Comparison of ENCODE assay signal across 17 cellular contexts in the genomic region with DNA sequence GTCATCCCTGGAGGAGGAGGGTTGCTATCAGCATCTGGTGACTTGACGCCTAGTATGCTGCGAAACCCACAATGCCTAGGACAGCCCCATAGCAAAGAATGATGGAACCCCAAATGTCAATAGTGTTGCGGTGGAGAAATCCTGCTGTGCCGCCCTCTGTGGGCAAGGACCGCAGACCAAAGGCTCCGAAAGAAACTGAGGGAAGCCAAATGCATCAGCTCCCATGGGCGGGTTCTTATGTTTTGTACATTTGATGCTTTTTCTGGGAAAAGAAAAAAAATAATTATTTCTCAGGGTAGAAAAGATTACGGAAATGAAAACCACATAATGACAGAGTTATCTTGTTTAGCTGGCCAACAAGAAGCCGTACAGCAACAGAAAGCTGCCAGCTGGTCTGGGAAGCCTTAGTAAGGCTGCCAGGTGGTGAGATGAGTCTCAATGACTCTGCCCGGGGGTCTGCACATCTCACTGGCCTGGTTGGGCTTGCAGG.
A peak's percentile ranks its signal among the peaks of the same experiment; 100 is the strongest.
DNase-seq lines count a peak whose midpoint lies in the region; ATAC-seq, FAIRE-seq and TF ChIP-seq lines count a peak whose summit lies in the region.
"Had no signal": no experiment of that assay in that cellular context is flagged by ENCODE, and none has a peak within 500 bp of the region (broad histone marks: within the 10 kb centered on the region; RNA-seq: fewer than 3 reads in every experiment).

No MANE protein-coding gene starts in this region.

- no peaks in the 10 kb centered on the region for H3K27me3 ChIP-seq in CD8-positive, alpha-beta T cell (ENCODE audit: insufficient read depth, low read length)
- no peaks in the 10 kb centered on the region for H3K27me3 ChIP-seq in HepG2 (ENCODE audit: control insufficient read depth in 1 of 2, insufficient read depth in 2 of 2, low read length in 2 of 2)
- H3K27me3 ChIP-seq: spleen had no signal

- no peak overlapping the region for H2AFZ ChIP-seq in HepG2 (ENCODE audit: low read length)

- no peaks in the 10 kb centered on the region for H4K20me1 ChIP-seq in HepG2 (ENCODE audit: insufficient read depth, low read length)

- CTCF ChIA-PET in CD8-positive, alpha-beta T cell (lab: Charles Lee): interaction anchor here (1.3 kb wide), 1 partner anchor 13 kb away, joined by 3 read pairs; no protein-coding TSS in a partner anchor
- CTCF ChIA-PET in activated CD8-positive, alpha-beta T cell treated with anti-CD3 and anti-CD28 coated beads, Interleukin-2, amount 10 ng/mL, durations not matched to agents 7 days and 5 days (lab: Charles Lee): no interaction called here
- CTCF ChIA-PET in HepG2 (lab: Yijun Ruan, JAX; ENCODE audit: low intra/inter-chr PET ratio, low total read pairs): no interaction called here

- no peak for TF ChIP-seq RAD21 in HepG2 (CRISPR knock-in tag; IDR thresholded peaks at IDR 0.05)

- POLR2A ChIA-PET in CD8-positive, alpha-beta T cell (lab: Charles Lee): no interaction called here
- POLR2A ChIA-PET in activated CD8-positive, alpha-beta T cell treated with anti-CD3 and anti-CD28 coated beads, Interleukin-2, amount 10 ng/mL, durations not matched to agents 7 days and 5 days (lab: Charles Lee): no interaction called here
- POLR2A ChIA-PET in HepG2 (lab: Yijun Ruan, JAX): no interaction called here

- in situ Hi-C loops in HepG2 (cut with HindIII; ENCODE audit: extremely low pct_ligation_motif_present, low pct_unique_long_range_greater_than_20kb): no loop called here

- H3K36me3 ChIP-seq in CD8-positive, alpha-beta T cell (ENCODE audit: insufficient read depth, low read length): no peaks in the 10 kb centered on the region
- no peaks in the 10 kb centered on the region for H3K36me3 ChIP-seq in HepG2 (replicated peaks in 1 of 2; ENCODE audit: control insufficient read depth in 1 of 2, insufficient read depth in 2 of 2, low read length in 2 of 2)
- H3K36me3 ChIP-seq: prostate gland, spleen had no signal

- FAIRE-seq in HepG2 (lab: Jason Lieb, UNC): no peak

- no peak overlapping the region for H3K9ac ChIP-seq in HepG2 (ENCODE audit: insufficient read depth, low read depth, low read length)

- H3K36me3 Mint-ChIP-seq in CD8-positive, alpha-beta T cell: no peaks in the 10 kb centered on the region
- no peaks in the 10 kb centered on the region for H3K36me3 Mint-ChIP-seq in activated CD8-positive, alpha-beta T cell treated with anti-CD3 and anti-CD28 coated beads, Interleukin-2, amount 10 ng/mL, durations not matched to agents 7 days and 5 days (ENCODE audit: low read depth)
- no peaks in the 10 kb centered on the region for H3K36me3 Mint-ChIP-seq in immature natural killer cell

- BruUV-seq in HepG2 (replicated peaks; lab: Mats Ljungman, UMichigan): no TSS peak

- intact Hi-C loops in CD8-positive, alpha-beta T cell (cut with DNase I, micrococcal nuclease): no loop called here
- intact Hi-C loops in HepG2 (cut with micrococcal nuclease; ENCODE audit: unreplicated experiment): no loop called here

- no peaks in the 10 kb centered on the region for H3K9me3 Mint-ChIP-seq in CD8-positive, alpha-beta T cell
- no peaks in the 10 kb centered on the region for H3K9me3 Mint-ChIP-seq in activated CD8-positive, alpha-beta T cell treated with anti-CD3 and anti-CD28 coated beads, Interleukin-2, amount 10 ng/mL, durations not matched to agents 7 days and 5 days (ENCODE audit: insufficient read depth)
- H3K9me3 Mint-ChIP-seq in immature natural killer cell: no peaks in the 10 kb centered on the region
- H3K9me3 Mint-ChIP-seq: activated B cell treated with CpG ODN at 0.5 μM for 24 hours had no signal

- no peak for TF ChIP-seq POLR2A in HepG2 (IDR thresholded peaks at IDR 0.05; ENCODE audit: insufficient read depth in 1 of 2, low read depth in 2 of 2, low read length in 2 of 2)

- H3K27ac Mint-ChIP-seq in CD8-positive, alpha-beta T cell: no peak overlapping the region
- H3K27ac Mint-ChIP-seq in activated CD8-positive, alpha-beta T cell treated with anti-CD3 and anti-CD28 coated beads, Interleukin-2, amount 10 ng/mL, durations not matched to agents 7 days and 5 days: peak overlapping the region; percentile 43
- peak overlapping the region; percentile 53 to 91 (median 84) for H3K27ac Mint-ChIP-seq in immature natural killer cell
- H3K27ac Mint-ChIP-seq: activated B cell treated with CpG ODN at 0.5 μM for 24 hours, H9 had no signal

- DNase-seq in A172 (ENCODE audit: low spot score): peak; percentile 61
- no peak for DNase-seq in CD8-positive, alpha-beta T cell
- DNase-seq in activated CD8-positive, alpha-beta T cell treated with anti-CD3 and anti-CD28 coated beads, Interleukin-2, amount 10 ng/mL, durations not matched to agents 7 days and 5 days: peak; percentile 37
- DNase-seq in immature natural killer cell: peak; percentile 55 to 70 (median 67)
- no peak for DNase-seq in HepG2 (ENCODE audit: low spot score)
- no peak for DNase-seq in stimulated activated naive CD4-positive, alpha-beta T cell (lab: John Stamatoyannopoulos, UW)
- DNase-seq in NCI-H128 (lab: John Stamatoyannopoulos, UW; ENCODE audit: unreplicated experiment): no peak
- DNase-seq: activated B cell treated with CpG ODN at 0.5 μM for 24 hours, anterior cingulate cortex, dermis blood vessel endothelial cell, H9, Kasumi-1, NCI-H1436, nephron progenitor cell, spleen, substantia nigra had no signal

- WGBS in HepG2 (ENCODE audit: low lambda C conversion rate): 76% methylated on average over 8 of the region's 10 CpGs

- H3K4me3 ChIP-seq in CD8-positive, alpha-beta T cell (ENCODE audit: low read depth, low read length): no peak overlapping the region
- H3K4me3 ChIP-seq in HepG2 (replicated peaks in 1 of 3; ENCODE audit: insufficient read depth in 1 of 3, low read depth in 2 of 3, low read length in 3 of 3): no peak overlapping the region
- H3K4me3 ChIP-seq: prostate gland, spleen had no signal

- ATAC-seq in CD8-positive, alpha-beta T cell: no peak
- peak; percentile 64 for ATAC-seq in activated CD8-positive, alpha-beta T cell treated with anti-CD3 and anti-CD28 coated beads, Interleukin-2, amount 10 ng/mL, durations not matched to agents 7 days and 5 days
- ATAC-seq in HepG2: no peak

- H3K4me3 Mint-ChIP-seq in CD8-positive, alpha-beta T cell: peak overlapping the region; percentile 15
- no peak overlapping the region for H3K4me3 Mint-ChIP-seq in activated CD8-positive, alpha-beta T cell treated with anti-CD3 and anti-CD28 coated beads, Interleukin-2, amount 10 ng/mL, durations not matched to agents 7 days and 5 days
- peak overlapping the region; percentile 62 to 84 (median 72) for H3K4me3 Mint-ChIP-seq in immature natural killer cell
- H3K4me3 Mint-ChIP-seq: activated B cell treated with CpG ODN at 0.5 μM for 24 hours, H9, nephron progenitor cell had no signal

- peaks cover 16% of the 10 kb centered on the region for H3K4me1 Mint-ChIP-seq in CD8-positive, alpha-beta T cell (ENCODE audit: low read depth)
- peaks cover 15% of the 10 kb centered on the region for H3K4me1 Mint-ChIP-seq in activated CD8-positive, alpha-beta T cell treated with anti-CD3 and anti-CD28 coated beads, Interleukin-2, amount 10 ng/mL, durations not matched to agents 7 days and 5 days (ENCODE audit: low read depth)
- H3K4me1 Mint-ChIP-seq in immature natural killer cell: peaks cover 27 to 28% of the 10 kb centered on the region in 2 donors
- H3K4me1 Mint-ChIP-seq: activated B cell treated with CpG ODN at 0.5 μM for 24 hours had no signal

- no peak overlapping the region for H3K4me2 ChIP-seq in HepG2 (ENCODE audit: low read depth, low read length)

- no peaks in the 10 kb centered on the region for H3K27me3 Mint-ChIP-seq in CD8-positive, alpha-beta T cell (ENCODE audit: low read depth)
- peaks cover 8% of the 10 kb centered on the region for H3K27me3 Mint-ChIP-seq in activated CD8-positive, alpha-beta T cell treated with anti-CD3 and anti-CD28 coated beads, Interleukin-2, amount 10 ng/mL, durations not matched to agents 7 days and 5 days (ENCODE audit: low read depth)
- H3K27me3 Mint-ChIP-seq in immature natural killer cell (ENCODE audit: low read depth in 3 of 3): peaks cover 3 to 7% (median 4%) of the 10 kb centered on the region in 3 donors
- H3K27me3 Mint-ChIP-seq: activated B cell treated with CpG ODN at 0.5 μM for 24 hours had no signal

- H3K9me3 ChIP-seq in CD8-positive, alpha-beta T cell (ENCODE audit: low read length): no peaks in the 10 kb centered on the region
- no peaks in the 10 kb centered on the region for H3K9me3 ChIP-seq in HepG2 (ENCODE audit: low read length)
- H3K9me3 ChIP-seq: prostate gland, spleen had no signal

- no peaks in the 10 kb centered on the region for H3K79me2 ChIP-seq in HepG2 (ENCODE audit: insufficient read depth, low read length)

- TF ChIP-seq CTCF in CD8-positive, alpha-beta T cell (IDR thresholded peaks at IDR 0.05): no peak
- no peak for TF ChIP-seq CTCF in HepG2 (CRISPR knock-in tag; IDR thresholded peaks at IDR 0.05)

- no peak overlapping the region for H3K27ac ChIP-seq in CD8-positive, alpha-beta T cell (ENCODE audit: low read depth, low read length)
- H3K27ac ChIP-seq in HepG2 (ENCODE audit: extremely low read length, insufficient read depth, low read length): no peak overlapping the region
- H3K27ac ChIP-seq: prostate gland, spleen had no signal

- TF ChIP-seq EP300 in HepG2 (IDR thresholded peaks at IDR 0.05; ENCODE audit: low read depth in 2 of 2, low read length in 2 of 2) (no peak), HepG2 (CRISPR knock-in tag; IDR thresholded peaks at IDR 0.05; ENCODE audit: borderline replicate concordance) (no peak)

- H3K4me1 ChIP-seq in CD8-positive, alpha-beta T cell (ENCODE audit: insufficient read depth, low read length): no peaks in the 10 kb centered on the region
- peaks cover 37% of the 10 kb centered on the region for H3K4me1 ChIP-seq in HepG2 (ENCODE audit: insufficient read depth, low read length)
- H3K4me1 ChIP-seq: prostate gland, spleen had no signal

TF ChIP-seq in HepG2, 621 proteins besides CTCF, POLR2A, EP300 and RAD21:
- TF ChIP-seq ZNF761 (CRISPR knock-in tag; conservative IDR thresholded peaks at IDR 0.05): no peak
TF ChIP-seq in HepG2: peak in this region for 0.

Comparison
In these comparisons a context has a peak if more than half of its experiments do, and no peak if none do; other contexts are left out.
1. DNase-seq: peak in A172 (single experiment), activated CD8-positive, alpha-beta T cell treated with anti-CD3 and anti-CD28 coated beads, Interleukin-2, amount 10 ng/mL, durations not matched to agents 7 days and 5 days (single experiment) and immature natural killer cell (3 of 3); none in CD8-positive, alpha-beta T cell (0 of 7), HepG2 (single experiment), stimulated activated naive CD4-positive, alpha-beta T cell (0 of 6) and NCI-H128 (single experiment).